ENCODE assay signal across 8 cellular contexts in the genomic region with DNA sequence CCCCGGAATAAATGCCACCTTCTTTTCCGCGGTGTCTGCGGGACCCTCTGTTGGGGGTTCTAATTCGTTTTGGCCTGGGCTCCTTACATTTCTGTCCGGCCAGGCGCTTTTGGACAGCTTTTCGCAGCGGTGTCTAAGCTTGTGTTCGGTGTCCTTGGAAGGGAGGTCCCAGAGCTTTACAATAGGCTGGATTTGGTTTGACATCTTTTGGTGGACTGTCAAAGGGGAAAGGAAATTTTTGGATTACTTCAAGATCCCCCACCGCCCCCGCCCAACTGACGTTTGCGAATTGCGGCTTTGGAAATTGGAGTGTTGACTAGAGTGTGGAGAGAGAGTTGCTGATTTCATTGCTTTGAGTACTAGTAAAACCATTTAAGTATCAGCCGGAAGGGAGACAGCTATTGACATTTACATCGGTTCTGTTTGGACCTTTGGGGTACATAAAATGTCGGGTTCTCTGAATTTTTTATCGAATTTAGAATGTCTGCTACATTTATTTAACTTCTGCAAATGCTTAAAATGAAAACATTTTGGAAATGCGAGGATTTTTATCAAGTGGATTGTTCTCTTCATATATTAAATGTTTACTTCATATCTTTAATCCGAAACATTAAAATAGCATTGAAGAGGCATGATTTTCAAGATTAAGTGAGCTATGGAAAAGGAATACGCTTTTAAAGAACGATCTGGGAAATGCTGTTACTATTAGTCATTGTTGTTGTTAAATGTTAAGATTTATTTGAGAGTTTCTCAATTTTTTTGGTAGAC. TPM values are rescaled to one million over a fixed set of nuclear protein-coding genes. Genes with fewer than 3 reads are reported as not detected.
DNase-seq lines count a peak whose midpoint lies in the region; ATAC-seq and TF ChIP-seq lines count a peak whose summit lies in the region.

No MANE protein-coding gene starts in this region.

- H3K9ac ChIP-seq in colonic mucosa (ENCODE audit: low read depth in 2 of 2, low read length in 2 of 2): peak overlapping the region; percentile 92 to 94

- intact Hi-C loops in colonic mucosa (cut with DNase I): loop anchor here (5.0 kb wide), 1 partner anchor 37 kb away; no protein-coding TSS in a partner anchor

- peaks cover 25 to 47% (median 31%) of the 10 kb centered on the region in 3 donors for H3K4me1 Mint-ChIP-seq in IgD-negative memory B cell
- H3K4me1 Mint-ChIP-seq in naive thymus-derived CD8-positive, alpha-beta T cell: peaks cover 24 to 61% (median 57%) of the 10 kb centered on the region in 4 donors

- no peak for ATAC-seq in naive thymus-derived CD8-positive, alpha-beta T cell
- ATAC-seq in GM21576 (IDR thresholded peaks at IDR 0.05; ENCODE audit: unreplicated experiment): no peak

- no peaks in the 10 kb centered on the region for H3K9me3 ChIP-seq in colonic mucosa

- no peaks in the 10 kb centered on the region for H3K9me3 Mint-ChIP-seq in IgD-negative memory B cell
- H3K9me3 Mint-ChIP-seq in naive thymus-derived CD8-positive, alpha-beta T cell: no peaks in the 10 kb centered on the region

- H3K27me3 Mint-ChIP-seq in IgD-negative memory B cell: peaks cover 9% of the 10 kb centered on the region
- peaks cover 0 to 13% (median 2%) of the 10 kb centered on the region in 5 donors for H3K27me3 Mint-ChIP-seq in naive thymus-derived CD8-positive, alpha-beta T cell

- POLR2A ChIA-PET in naive thymus-derived CD8-positive, alpha-beta T cell (lab: Charles Lee): interaction anchor here (0.7 to 3.3 kb wide), 5 partner anchors 8 to 70 kb away, joined by 3 to 35 read pairs (median 4); no protein-coding TSS in a partner anchor

- DNase-seq in colonic mucosa: peak; percentile 38
- no peak for DNase-seq in naive thymus-derived CD8-positive, alpha-beta T cell
- DNase-seq in Kasumi-1 (lab: John Stamatoyannopoulos, UW): no peak
- DNase-seq in NCI-H774 (lab: John Stamatoyannopoulos, UW): no peak
- no peak for DNase-seq in DMS79 treated with DMSO at 0.1 percent for 48 hours (lab: John Stamatoyannopoulos, UW)

- no peaks in the 10 kb centered on the region for H3K4me1 ChIP-seq in colonic mucosa

- no peaks in the 10 kb centered on the region for H3K36me3 ChIP-seq in colonic mucosa

- H3K36me3 Mint-ChIP-seq in IgD-negative memory B cell: no peaks in the 10 kb centered on the region
- peaks cover 0 to 2% (median 0%) of the 10 kb centered on the region in 3 donors for H3K36me3 Mint-ChIP-seq in naive thymus-derived CD8-positive, alpha-beta T cell

- H3K4me3 Mint-ChIP-seq in IgD-negative memory B cell: peak overlapping the region; percentile 93 to 99 (median 96)
- H3K4me3 Mint-ChIP-seq in naive thymus-derived CD8-positive, alpha-beta T cell: peak overlapping the region; percentile 90 to 98 (median 96)

- H3K27ac ChIP-seq in C4-2B (peak overlapping the region; percentile 88; the same call in 1 of the 2 replicates), colonic mucosa (no peak overlapping the region)

- peak overlapping the region; percentile 98 for H3K27ac Mint-ChIP-seq in IgD-negative memory B cell
- H3K27ac Mint-ChIP-seq in naive thymus-derived CD8-positive, alpha-beta T cell: peak overlapping the region; percentile 97 to 100 (median 99)

- H3K4me3 ChIP-seq in colonic mucosa: peak overlapping the region; percentile 59

- TF ChIP-seq CTCF in C4-2B (conservative IDR thresholded peaks at IDR 0.05) (no peak), colonic mucosa (IDR thresholded peaks at IDR 0.05) (no peak)

- H3K27me3 ChIP-seq in colonic mucosa: no peaks in the 10 kb centered on the region

RNA-seq across cellular contexts. Expression of gene PURA, which starts 4.7 kb away (rescaled TPM):
- polyA plus RNA-seq in IgD-negative memory B cell: 3.3 TPM
- 10 to 100 TPM; 20.5 to 21.6 TPM for total RNA-seq in colonic mucosa
- total RNA-seq in naive thymus-derived CD8-positive, alpha-beta T cell: 10 to 100 TPM; 29.6 to 30.4 TPM
- 1 to 10 TPM; 4.4 to 4.7 (median 4.6) TPM for polyA plus RNA-seq in naive thymus-derived CD8-positive, alpha-beta T cell

RNA-seq across cellular contexts. Expression of gene IGIP, which starts 16.5 kb away (rescaled TPM):
- 0.36 TPM for polyA plus RNA-seq in IgD-negative memory B cell
- total RNA-seq in colonic mucosa: 1 to 10 TPM; 7.8 to 9.5 TPM
- 10 to 100 TPM; 11.6 to 12.9 TPM for total RNA-seq in naive thymus-derived CD8-positive, alpha-beta T cell
- under 1 TPM; 0.24 to 0.51 (median 0.39) TPM for polyA plus RNA-seq in naive thymus-derived CD8-positive, alpha-beta T cell
